Comparison of ENCODE assay signal across 2 cellular contexts in genomic region chr1:161620399-161620798, GRCh38. TPM values are rescaled to one million over a fixed set of nuclear protein-coding genes. Genes with fewer than 3 reads are reported as not detected.
"Had no signal": no experiment of that assay in that cellular context is flagged by ENCODE, and none has a peak within 500 bp of the region (broad histone marks: within the 10 kb centered on the region; RNA-seq: fewer than 3 reads in every experiment).

No MANE protein-coding gene starts in this region.

RNA-seq across cellular contexts. Expression of gene FCGR3B, which starts 10.6 kb away (rescaled TPM):
- total RNA-seq: body of pancreas, epithelial cell of proximal tubule had no signal

RNA-seq across cellular contexts. Expression of gene FCGR2B, which starts 42.5 kb away (rescaled TPM):
- total RNA-seq: epithelial cell of proximal tubule had no signal
